ENCODE assay signal across 14 cellular contexts in the genomic region with DNA sequence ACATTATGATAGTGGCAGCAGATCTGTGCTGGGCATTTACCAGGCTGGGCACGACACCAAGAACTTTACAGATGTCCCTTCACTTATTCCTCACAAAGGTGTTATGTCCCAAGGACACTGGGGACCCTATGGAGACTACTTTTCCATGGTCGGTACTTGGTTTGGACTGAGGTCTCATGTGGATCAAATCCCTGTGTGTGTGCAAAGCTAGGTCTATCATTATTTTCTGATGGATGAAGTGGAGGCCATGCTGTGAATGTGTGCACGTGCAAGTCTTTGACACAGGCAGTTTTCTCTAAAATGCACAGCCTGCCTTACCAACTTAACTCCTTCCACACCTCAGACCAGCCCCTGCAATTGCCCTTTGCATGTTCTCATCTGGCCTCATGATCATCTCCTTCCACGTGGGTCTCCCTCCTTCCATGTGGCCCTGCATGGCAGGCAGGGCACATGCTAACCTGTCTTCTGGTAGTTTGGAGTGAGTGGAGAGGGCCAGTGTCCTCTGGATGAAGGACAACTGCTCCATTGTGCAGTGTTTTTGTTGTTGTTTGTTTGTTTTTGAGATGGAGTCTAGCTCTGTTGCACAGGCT. TPM values are rescaled to one million over a fixed set of nuclear protein-coding genes. Genes with fewer than 3 reads are reported as not detected.
DNase-seq lines count a peak whose midpoint lies in the region; ATAC-seq and TF ChIP-seq lines count a peak whose summit lies in the region.
"Had no signal": no experiment of that assay in that cellular context is flagged by ENCODE, and none has a peak within 500 bp of the region (broad histone marks: within the 10 kb centered on the region; RNA-seq: fewer than 3 reads in every experiment).

No MANE protein-coding gene starts in this region.

- H2AFZ ChIP-seq in MM.1S (ENCODE audit: low read length), result no peak overlapping the region

- peak; percentile 12 for DNase-seq in natural killer cell
- DNase-seq in natural killer cell treated with Interleukin-12 subunit alpha and Interleukin-12 subunit beta and Interleukin-15 and Interleukin-18, amount 100 ng/mL, for 72 hours (ENCODE audit: low spot score), result no peak
- no peak for DNase-seq in MM.1S
- peak; percentile 6 for DNase-seq in left lobe of liver (ENCODE audit: low spot score)
- DNase-seq in ureter (ENCODE audit: low spot score), result peak; percentile 30
- no peak for DNase-seq in NCI-H345 treated with DMSO at 0.1 percent for 48 hours (lab: John Stamatoyannopoulos, UW; ENCODE audit: unreplicated experiment)
- DNase-seq in OCI-M2 (lab: John Stamatoyannopoulos, UW; ENCODE audit: unreplicated experiment), result no peak
- DNase-seq: HCEC 1CT, NCI-H1436, NCI-H2081, NCI-H345, NCI-H748 treated with DMSO at 0.1 percent for 48 hours had no signal

- H3K9ac ChIP-seq in MM.1S (ENCODE audit: low read length), result no peak overlapping the region

- peak overlapping the region; percentile 21; the same call in 1 of the 2 replicates for H3K4me2 ChIP-seq in MM.1S (ENCODE audit: low read depth, low read length)

- peaks cover 13% of the 10 kb centered on the region; the same call in 1 of the 2 replicates for H3F3A ChIP-seq in MM.1S (ENCODE audit: insufficient read depth, low read length)

- H3K36me3 Mint-ChIP-seq in natural killer cell, result no peaks in the 10 kb centered on the region
- no peaks in the 10 kb centered on the region for H3K36me3 Mint-ChIP-seq in natural killer cell treated with Interleukin-12 subunit alpha and Interleukin-12 subunit beta and Interleukin-15 and Interleukin-18, amount 100 ng/mL, for 72 hours

- no peaks in the 10 kb centered on the region; the same call in 1 of the 2 replicates for H3K27me3 ChIP-seq in MM.1S (replicated peaks; ENCODE audit: insufficient read depth, low read length)

- H3K79me2 ChIP-seq in MM.1S (ENCODE audit: low read length), result no peaks in the 10 kb centered on the region

- peaks cover 66 to 76% of the 10 kb centered on the region in 2 donors for H3K27me3 Mint-ChIP-seq in natural killer cell (ENCODE audit: low read depth in 2 of 2)
- H3K27me3 Mint-ChIP-seq in natural killer cell treated with Interleukin-12 subunit alpha and Interleukin-12 subunit beta and Interleukin-15 and Interleukin-18, amount 100 ng/mL, for 72 hours, result peaks cover 31 to 59% of the 10 kb centered on the region in 2 donors

- no peaks in the 10 kb centered on the region for H3K36me3 ChIP-seq in MM.1S (replicated peaks; ENCODE audit: insufficient read depth, low read length)

- H3K27ac Mint-ChIP-seq in natural killer cell, result no peak overlapping the region
- H3K27ac Mint-ChIP-seq in natural killer cell treated with Interleukin-12 subunit alpha and Interleukin-12 subunit beta and Interleukin-15 and Interleukin-18, amount 100 ng/mL, for 72 hours, result no peak overlapping the region

- H3K4me3 Mint-ChIP-seq in natural killer cell, result no peak overlapping the region
- H3K4me3 Mint-ChIP-seq in natural killer cell treated with Interleukin-12 subunit alpha and Interleukin-12 subunit beta and Interleukin-15 and Interleukin-18, amount 100 ng/mL, for 72 hours, result no peak overlapping the region

- peaks cover 22% of the 10 kb centered on the region in 2 donors for H3K4me1 Mint-ChIP-seq in natural killer cell
- peaks cover 11 to 13% of the 10 kb centered on the region in 2 donors for H3K4me1 Mint-ChIP-seq in natural killer cell treated with Interleukin-12 subunit alpha and Interleukin-12 subunit beta and Interleukin-15 and Interleukin-18, amount 100 ng/mL, for 72 hours (ENCODE audit: low read depth in 2 of 2)

- intact Hi-C loops in natural killer cell (cut with micrococcal nuclease), result no loop called here

- H3K9me3 ChIP-seq in MM.1S (replicated peaks; ENCODE audit: insufficient read depth, low read length), result no peaks in the 10 kb centered on the region

- peaks cover 22% of the 10 kb centered on the region for H3K4me1 ChIP-seq in MM.1S (ENCODE audit: low read length)

- no peaks in the 10 kb centered on the region for H3K9me2 ChIP-seq in MM.1S (replicated peaks; ENCODE audit: insufficient read depth, low read length)

- no peak for ATAC-seq in natural killer cell
- ATAC-seq in natural killer cell treated with Interleukin-12 subunit alpha and Interleukin-12 subunit beta and Interleukin-15 and Interleukin-18, amount 100 ng/mL, for 72 hours, result no peak
- ATAC-seq in left lobe of liver, result no peak
- no peak for ATAC-seq in GM21381 (IDR thresholded peaks at IDR 0.05; ENCODE audit: unreplicated experiment)

- TF ChIP-seq CTCF in natural killer cell (IDR thresholded peaks at IDR 0.05) (no peak), MM.1S (IDR thresholded peaks at IDR 0.05; ENCODE audit: low read length) (no peak)

- no peak overlapping the region for H3K4me3 ChIP-seq in MM.1S (ENCODE audit: low read length)
- H3K4me3 ChIP-seq: SK-N-MC had no signal

- no peaks in the 10 kb centered on the region for H4K20me1 ChIP-seq in MM.1S (ENCODE audit: insufficient read depth, low read length)

- no peaks in the 10 kb centered on the region for H3K9me3 Mint-ChIP-seq in natural killer cell
- no peaks in the 10 kb centered on the region for H3K9me3 Mint-ChIP-seq in natural killer cell treated with Interleukin-12 subunit alpha and Interleukin-12 subunit beta and Interleukin-15 and Interleukin-18, amount 100 ng/mL, for 72 hours

- peak overlapping the region; percentile 58; the same call in 1 of the 2 replicates for H3K27ac ChIP-seq in MM.1S (ENCODE audit: low read length)
- H3K27ac ChIP-seq: SK-N-MC had no signal

RNA-seq across cellular contexts. Expression of gene ZNF273, which starts 16.0 kb away (rescaled TPM):
- total RNA-seq in natural killer cell (1 to 10 TPM; 2.9 to 4.2 (median 4.0) TPM), left lobe of liver (0.48 TPM), ureter (11.6 TPM)
- total RNA-seq in natural killer cell treated with Interleukin-12 subunit alpha and Interleukin-12 subunit beta and Interleukin-15 and Interleukin-18, amount 100 ng/mL, for 72 hours, result 1 to 10 TPM; 5.5 to 6.3 TPM

Comparison
In these comparisons a context has a peak if more than half of its experiments do, and no peak if none do; other contexts are left out.
1. DNase-seq: peak in natural killer cell (single experiment), left lobe of liver (single experiment) and ureter (single experiment); none in natural killer cell treated with Interleukin-12 subunit alpha and Interleukin-12 subunit beta and Interleukin-15 and Interleukin-18, amount 100 ng/mL, for 72 hours (single experiment), MM.1S (single experiment), NCI-H345 treated with DMSO at 0.1 percent for 48 hours (single experiment) and OCI-M2 (single experiment).